ENCODE assay signal across 17 cellular contexts in genomic region chr3:72340476-72341379, GRCh38.
DNase-seq lines count a peak whose midpoint lies in the region; ATAC-seq, FAIRE-seq and TF ChIP-seq lines count a peak whose summit lies in the region.
"Had no signal": no experiment of that assay in that cellular context is flagged by ENCODE, and none has a peak within 500 bp of the region (broad histone marks: within the 10 kb centered on the region; RNA-seq: fewer than 3 reads in every experiment).

No MANE protein-coding gene starts in this region.

- no peak for FAIRE-seq in pancreas (lab: Jason Lieb, UNC)

- 88 to 90% methylated on average over 12 of the region's 12 CpGs for WGBS in GM23248 (ENCODE audit: low coverage in 1 of 2, low lambda C conversion rate in 2 of 2, missing lambda C conversion rate in 2 of 2), 2 experiments
- WGBS in pancreas, 2 donors: 75% methylated on average over 12 of the region's 12 CpGs

- no peak overlapping the region for H3K4me3 Mint-ChIP-seq in activated T-cell treated with anti-CD3 and anti-CD28 coated beads, Interleukin-2, amount 50 U/mL, for 24 hours
- H3K4me3 Mint-ChIP-seq in activated T-helper 17 cell treated with anti-CD3 and anti-CD28 coated beads, Interleukin-2, amount 50 U/mL, for 72 hours: no peak overlapping the region
- H3K4me3 Mint-ChIP-seq: activated CD4-positive, alpha-beta T cell treated with anti-CD3 and anti-CD28 coated beads, Interleukin-2, amount 10 ng/mL, durations not matched to agents 24 days and 14 days; immature natural killer cell; memory B cell; neural crest cell had no signal

- in situ Hi-C loops in GM23248 (cut with MboI) (no loop called here), G401 (cut with HindIII; ENCODE audit: low sequenced_read_pairs) (no loop called here)

- H3K27ac ChIP-seq in GM23248: no peak overlapping the region
- H3K27ac ChIP-seq in pancreas: peak overlapping the region in 2 of 4 donors; percentile 9 to 19

- no peak overlapping the region for H3K9ac ChIP-seq in GM23248

- H3K36me3 ChIP-seq in GM23248 (ENCODE audit: low read depth) (no peaks in the 10 kb centered on the region), pancreas (no peaks in the 10 kb centered on the region)

- H3K79me2 ChIP-seq in GM23248 (ENCODE audit: insufficient read depth): no peaks in the 10 kb centered on the region

- peaks cover 28% of the 10 kb centered on the region for H3F3A ChIP-seq in GM23248 (ENCODE audit: insufficient read depth)

- no peaks in the 10 kb centered on the region for H4K20me1 ChIP-seq in GM23248 (ENCODE audit: insufficient read depth)

- intact Hi-C loops in pancreas (cut with DNase I): no loop called here

- H3K27ac Mint-ChIP-seq in activated T-cell treated with anti-CD3 and anti-CD28 coated beads, Interleukin-2, amount 50 U/mL, for 24 hours: no peak overlapping the region
- H3K27ac Mint-ChIP-seq in activated T-helper 17 cell treated with anti-CD3 and anti-CD28 coated beads, Interleukin-2, amount 50 U/mL, for 72 hours: peak overlapping the region; percentile 59
- H3K27ac Mint-ChIP-seq: activated CD4-positive, alpha-beta T cell treated with anti-CD3 and anti-CD28 coated beads, Interleukin-2, amount 10 ng/mL, durations not matched to agents 24 days and 14 days; memory B cell had no signal

- H3K36me3 Mint-ChIP-seq in activated T-cell treated with anti-CD3 and anti-CD28 coated beads, Interleukin-2, amount 50 U/mL, for 24 hours (ENCODE audit: low read depth): no peaks in the 10 kb centered on the region
- H3K36me3 Mint-ChIP-seq in activated T-helper 17 cell treated with anti-CD3 and anti-CD28 coated beads, Interleukin-2, amount 50 U/mL, for 72 hours (ENCODE audit: low read depth): no peaks in the 10 kb centered on the region
- H3K36me3 Mint-ChIP-seq: immature natural killer cell, memory B cell had no signal

- H3K4me1 Mint-ChIP-seq in activated T-cell treated with anti-CD3 and anti-CD28 coated beads, Interleukin-2, amount 50 U/mL, for 24 hours (ENCODE audit: low read depth): peaks cover 52% of the 10 kb centered on the region
- peaks cover 24% of the 10 kb centered on the region for H3K4me1 Mint-ChIP-seq in activated T-helper 17 cell treated with anti-CD3 and anti-CD28 coated beads, Interleukin-2, amount 50 U/mL, for 72 hours

- TF ChIP-seq CTCF in pancreas (IDR thresholded peaks at IDR 0.05): no peak

- H3K9me3 ChIP-seq in GM23248 (ENCODE audit: low read depth): no peaks in the 10 kb centered on the region
- no peaks in the 10 kb centered on the region for H3K9me3 ChIP-seq in pancreas

- H3K27me3 Mint-ChIP-seq in activated T-cell treated with anti-CD3 and anti-CD28 coated beads, Interleukin-2, amount 50 U/mL, for 24 hours: no peaks in the 10 kb centered on the region
- H3K27me3 Mint-ChIP-seq in activated T-helper 17 cell treated with anti-CD3 and anti-CD28 coated beads, Interleukin-2, amount 50 U/mL, for 72 hours: no peaks in the 10 kb centered on the region
- H3K27me3 Mint-ChIP-seq: activated CD4-positive, alpha-beta T cell treated with anti-CD3 and anti-CD28 coated beads, Interleukin-2, amount 10 ng/mL, durations not matched to agents 24 days and 14 days had no signal

- H3K4me2 ChIP-seq in GM23248 (ENCODE audit: unreplicated experiment): no peak overlapping the region

- no peaks in the 10 kb centered on the region for H3K9me2 ChIP-seq in GM23248 (ENCODE audit: insufficient read depth)

- H2AFZ ChIP-seq in GM23248: no peak overlapping the region

- no peak for ATAC-seq in activated T-helper 17 cell treated with anti-CD3 and anti-CD28 coated beads, Interleukin-2, amount 50 U/mL, for 72 hours (replicated peaks)
- ATAC-seq in pancreas: peak; percentile 27 to 73 (median 35)
- ATAC-seq in left lobe of liver: no peak

- peak; percentile 32 for DNase-seq in activated T-cell treated with anti-CD3 and anti-CD28 coated beads, Interleukin-2, amount 50 U/mL, for 24 hours
- DNase-seq in activated T-cell treated with anti-CD3 and anti-CD28 coated beads, Interleukin-2, amount 50 U/mL, for 1 hour: no peak
- peak; percentile 39 for DNase-seq in GM23248
- peak in 1 of 6 donors; percentile 19 for DNase-seq in pancreas
- no peak for DNase-seq in G401 (ENCODE audit: low spot score)
- no peak for DNase-seq in left lobe of liver (ENCODE audit: low spot score)
- DNase-seq in hepatic stellate cell (ENCODE audit: low spot score): no peak
- DNase-seq: activated CD4-positive, alpha-beta T cell treated with anti-CD3 and anti-CD28 coated beads, Interleukin-2, amount 10 ng/mL, durations not matched to agents 24 days and 14 days; activated T-cell treated with anti-CD3 and anti-CD28 coated beads, Interleukin-2, amount 50 U/mL, for 48 hours; amygdala; immature natural killer cell; NCI-H1436; NCI-H446; stimulated activated CD4-positive, alpha-beta T cell treated with anti-CD3 and anti-CD28 coated beads, Interleukin-4, amount 100 ng/mL, for 4 hours had no signal

- H3K4me1 ChIP-seq in GM23248 (ENCODE audit: insufficient read depth): peaks cover 20% of the 10 kb centered on the region
- no peaks in the 10 kb centered on the region for H3K4me1 ChIP-seq in pancreas

- H3K9me3 Mint-ChIP-seq in activated T-cell treated with anti-CD3 and anti-CD28 coated beads, Interleukin-2, amount 50 U/mL, for 24 hours: no peaks in the 10 kb centered on the region
- no peaks in the 10 kb centered on the region for H3K9me3 Mint-ChIP-seq in activated T-helper 17 cell treated with anti-CD3 and anti-CD28 coated beads, Interleukin-2, amount 50 U/mL, for 72 hours
- H3K9me3 Mint-ChIP-seq: activated CD4-positive, alpha-beta T cell treated with anti-CD3 and anti-CD28 coated beads, Interleukin-2, amount 10 ng/mL, durations not matched to agents 24 days and 14 days; immature natural killer cell; memory B cell; neural crest cell had no signal

- H3K4me3 ChIP-seq in GM23248 (no peak overlapping the region), pancreas (no peak overlapping the region)

- H3K27me3 ChIP-seq in GM23248 (replicated peaks; ENCODE audit: insufficient read depth) (no peaks in the 10 kb centered on the region), pancreas (no peaks in the 10 kb centered on the region)

Comparison
In these comparisons a context has a peak if more than half of its experiments do, and no peak if none do; other contexts are left out.
1. DNase-seq: peak in activated T-cell treated with anti-CD3 and anti-CD28 coated beads, Interleukin-2, amount 50 U/mL, for 24 hours (single experiment) and GM23248 (single experiment); none in activated T-cell treated with anti-CD3 and anti-CD28 coated beads, Interleukin-2, amount 50 U/mL, for 1 hour (single experiment), G401 (single experiment), left lobe of liver (single experiment) and hepatic stellate cell (single experiment).
2. ATAC-seq: peak in pancreas (4 of 4); none in activated T-helper 17 cell treated with anti-CD3 and anti-CD28 coated beads, Interleukin-2, amount 50 U/mL, for 72 hours (single experiment) and left lobe of liver (single experiment).